2 cellular contexts compared by ENCODE assay signal in genomic region chr16:4668313-4668960, GRCh38.
TF ChIP-seq lines count a peak whose summit lies in the region.

No MANE protein-coding gene starts in this region.

TF ChIP-seq in GM12891, 5 proteins besides CTCF, POLR2A, EP300 and RAD21:
- TF ChIP-seq POU2F2 (IDR thresholded peaks at IDR 0.05; ENCODE audit: low read depth, low read length): no peak
- no peak for TF ChIP-seq PAX5 (IDR thresholded peaks at IDR 0.05; ENCODE audit: insufficient read depth, low read length, severe bottlenecking)
TF ChIP-seq in GM12891: peak in this region for 0.

TF ChIP-seq in endothelial cell of umbilical vein, 7 proteins besides CTCF, POLR2A, EP300 and RAD21:
- no peak for TF ChIP-seq JUN (IDR thresholded peaks at IDR 0.05; ENCODE audit: borderline replicate concordance, insufficient read depth, insufficient read length, low read depth)
TF ChIP-seq in endothelial cell of umbilical vein: peak in this region for 0.
